In genomic region chr5:10588779-10589447, GRCh38 we compare ENCODE assay signal across 1 cellular context.
TF ChIP-seq lines count a peak whose summit lies in the region.

No MANE protein-coding gene starts in this region.

TF ChIP-seq in HepG2, 621 proteins besides CTCF, POLR2A, EP300 and RAD21:
- TF ChIP-seq LCORL (IDR thresholded peaks at IDR 0.05) (no peak), LCORL (CRISPR knock-in tag; IDR thresholded peaks at IDR 0.05) (no peak), KLF6 (CRISPR knock-in tag; IDR thresholded peaks at IDR 0.05) (no peak), HMGXB3 (CRISPR knock-in tag; IDR thresholded peaks at IDR 0.05; ENCODE audit: borderline replicate concordance) (no peak), NFAT5 (CRISPR knock-in tag; IDR thresholded peaks at IDR 0.05) (no peak), TBL1XR1 (IDR thresholded peaks at IDR 0.05; ENCODE audit: borderline replicate concordance, low read length, partially characterized antibody) (no peak), HNF4A (CRISPR knock-in tag; IDR thresholded peaks at IDR 0.05) (no peak), JUND (CRISPR knock-in tag; IDR thresholded peaks at IDR 0.05) (no peak), JARID2 (CRISPR knock-in tag; IDR thresholded peaks at IDR 0.05; ENCODE audit: insufficient replicate concordance) (no peak), U2AF1 (optimal IDR thresholded peaks at IDR 0.05; ENCODE audit: low read depth, low read length) (no peak), POGZ (CRISPR knock-in tag; IDR thresholded peaks at IDR 0.05) (no peak), ZNF18 (CRISPR knock-in tag; IDR thresholded peaks at IDR 0.05; ENCODE audit: insufficient replicate concordance) (no peak), SNAI1 (CRISPR knock-in tag; IDR thresholded peaks at IDR 0.05; ENCODE audit: borderline replicate concordance) (no peak)
